ENCODE assay signal across 1 cellular context in genomic region chr3:113228969-113229368, GRCh38.
TF ChIP-seq lines count a peak whose summit lies in the region.

No MANE protein-coding gene starts in this region.

TF ChIP-seq in GM23338, 12 proteins besides CTCF, POLR2A, EP300 and RAD21:
- TF ChIP-seq, protein P1, sequence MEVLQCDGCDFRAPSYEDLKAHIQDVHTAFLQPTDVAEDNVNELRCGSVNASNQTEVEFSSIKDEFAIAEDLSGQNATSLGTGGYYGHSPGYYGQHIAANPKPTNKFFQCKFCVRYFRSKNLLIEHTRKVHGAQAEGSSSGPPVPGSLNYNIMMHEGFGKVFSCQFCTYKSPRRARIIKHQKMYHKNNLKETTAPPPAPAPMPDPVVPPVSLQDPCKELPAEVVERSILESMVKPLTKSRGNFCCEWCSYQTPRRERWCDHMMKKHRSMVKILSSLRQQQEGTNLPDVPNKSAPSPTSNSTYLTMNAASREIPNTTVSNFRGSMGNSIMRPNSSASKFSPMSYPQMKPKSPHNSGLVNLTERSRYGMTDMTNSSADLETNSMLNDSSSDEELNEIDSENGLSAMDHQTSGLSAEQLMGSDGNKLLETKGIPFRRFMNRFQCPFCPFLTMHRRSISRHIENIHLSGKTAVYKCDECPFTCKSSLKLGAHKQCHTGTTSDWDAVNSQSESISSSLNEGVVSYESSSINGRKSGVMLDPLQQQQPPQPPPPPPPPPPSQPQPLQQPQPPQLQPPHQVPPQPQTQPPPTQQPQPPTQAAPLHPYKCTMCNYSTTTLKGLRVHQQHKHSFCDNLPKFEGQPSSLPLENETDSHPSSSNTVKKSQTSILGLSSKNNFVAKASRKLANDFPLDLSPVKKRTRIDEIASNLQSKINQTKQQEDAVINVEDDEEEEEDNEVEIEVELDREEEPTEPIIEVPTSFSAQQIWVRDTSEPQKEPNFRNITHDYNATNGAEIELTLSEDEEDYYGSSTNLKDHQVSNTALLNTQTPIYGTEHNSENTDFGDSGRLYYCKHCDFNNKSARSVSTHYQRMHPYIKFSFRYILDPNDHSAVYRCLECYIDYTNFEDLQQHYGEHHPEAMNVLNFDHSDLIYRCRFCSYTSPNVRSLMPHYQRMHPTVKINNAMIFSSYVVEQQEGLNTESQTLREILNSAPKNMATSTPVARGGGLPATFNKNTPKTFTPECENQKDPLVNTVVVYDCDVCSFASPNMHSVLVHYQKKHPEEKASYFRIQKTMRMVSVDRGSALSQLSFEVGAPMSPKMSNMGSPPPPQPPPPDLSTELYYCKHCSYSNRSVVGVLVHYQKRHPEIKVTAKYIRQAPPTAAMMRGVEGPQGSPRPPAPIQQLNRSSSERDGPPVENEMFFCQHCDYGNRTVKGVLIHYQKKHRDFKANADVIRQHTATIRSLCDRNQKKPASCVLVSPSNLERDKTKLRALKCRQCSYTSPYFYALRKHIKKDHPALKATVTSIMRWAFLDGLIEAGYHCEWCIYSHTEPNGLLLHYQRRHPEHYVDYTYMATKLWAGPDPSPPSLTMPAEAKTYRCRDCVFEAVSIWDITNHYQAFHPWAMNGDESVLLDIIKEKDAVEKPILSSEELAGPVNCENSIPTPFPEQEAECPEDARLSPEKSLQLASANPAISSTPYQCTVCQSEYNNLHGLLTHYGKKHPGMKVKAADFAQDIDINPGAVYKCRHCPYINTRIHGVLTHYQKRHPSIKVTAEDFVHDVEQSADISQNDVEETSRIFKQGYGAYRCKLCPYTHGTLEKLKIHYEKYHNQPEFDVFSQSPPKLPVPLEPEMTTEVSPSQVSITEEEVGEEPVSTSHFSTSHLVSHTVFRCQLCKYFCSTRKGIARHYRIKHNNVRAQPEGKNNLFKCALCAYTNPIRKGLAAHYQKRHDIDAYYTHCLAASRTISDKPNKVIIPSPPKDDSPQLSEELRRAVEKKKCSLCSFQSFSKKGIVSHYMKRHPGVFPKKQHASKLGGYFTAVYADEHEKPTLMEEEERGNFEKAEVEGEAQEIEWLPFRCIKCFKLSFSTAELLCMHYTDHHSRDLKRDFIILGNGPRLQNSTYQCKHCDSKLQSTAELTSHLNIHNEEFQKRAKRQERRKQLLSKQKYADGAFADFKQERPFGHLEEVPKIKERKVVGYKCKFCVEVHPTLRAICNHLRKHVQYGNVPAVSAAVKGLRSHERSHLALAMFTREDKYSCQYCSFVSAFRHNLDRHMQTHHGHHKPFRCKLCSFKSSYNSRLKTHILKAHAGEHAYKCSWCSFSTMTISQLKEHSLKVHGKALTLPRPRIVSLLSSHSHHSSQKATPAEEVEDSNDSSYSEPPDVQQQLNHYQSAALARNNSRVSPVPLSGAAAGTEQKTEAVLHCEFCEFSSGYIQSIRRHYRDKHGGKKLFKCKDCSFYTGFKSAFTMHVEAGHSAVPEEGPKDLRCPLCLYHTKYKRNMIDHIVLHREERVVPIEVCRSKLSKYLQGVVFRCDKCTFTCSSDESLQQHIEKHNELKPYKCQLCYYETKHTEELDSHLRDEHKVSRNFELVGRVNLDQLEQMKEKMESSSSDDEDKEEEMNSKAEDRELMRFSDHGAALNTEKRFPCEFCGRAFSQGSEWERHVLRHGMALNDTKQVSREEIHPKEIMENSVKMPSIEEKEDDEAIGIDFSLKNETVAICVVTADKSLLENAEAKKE (CRISPR knock-in tag; IDR thresholded peaks at IDR 0.05), result peak; percentile 17; the same call in 1 of the 2 replicates
- no peak for TF ChIP-seq ZNF331 (CRISPR knock-in tag; IDR thresholded peaks at IDR 0.05; ENCODE audit: low read depth)
